27 cellular contexts compared by ENCODE assay signal in genomic region chr14:58141893-58142292, GRCh38. TPM values are rescaled to one million over a fixed set of nuclear protein-coding genes. Genes with fewer than 3 reads are reported as not detected.
"Had no signal": no experiment of that assay in that cellular context is flagged by ENCODE, and none has a peak within 500 bp of the region (broad histone marks: within the 10 kb centered on the region; RNA-seq: fewer than 3 reads in every experiment).

No MANE protein-coding gene starts in this region.

- H3K9me3 ChIP-seq: ascending aorta, breast epithelium had no signal

- DNase-seq: activated B cell treated with CpG ODN at 0.5 μM for 24 hours; activated CD4-positive, alpha-beta memory T cell treated with anti-CD3 and anti-CD28 coated beads for 36 hours; activated CD4-positive, alpha-beta T cell treated with anti-CD3 and anti-CD28 coated beads for 4 hours; activated CD4-positive, alpha-beta T cell treated with anti-CD3 and anti-CD28 coated beads, Interleukin-2, amount 10 ng/mL, durations not matched to agents 24 days and 14 days; activated CD4-positive, alpha-beta T cell treated with anti-CD3 and anti-CD28 coated beads, Interleukin-2, amount 50 U/mL, for 1 hour; activated CD4-positive, alpha-beta T cell treated with anti-CD3 and anti-CD28 coated beads, Interleukin-2, amount 50 U/mL, for 4 hours; activated CD4-positive, CD25-positive, alpha-beta regulatory T cell treated with anti-CD3 and anti-CD28 coated beads, Interleukin-2, amount 50 U/mL, for 72 hours; activated CD8-positive, alpha-beta memory T cell treated with anti-CD3 and anti-CD28 coated beads, Interleukin-2, amount 50 U/mL, for 48 hours; activated CD8-positive, alpha-beta T cell treated with anti-CD3 and anti-CD28 coated beads for 36 hours; activated effector memory CD4-positive, alpha-beta T cell treated with Interleukin-2 at 50 U/mL for 16 hours; activated gamma-delta T cell; activated naive CD4-positive, alpha-beta T cell treated with anti-CD3 and anti-CD28 coated beads, Interleukin-2, amount 10 ng/mL, durations not matched to agents 7 days and 5 days; activated naive CD4-positive, alpha-beta T cell treated with Interleukin-2 at 50 U/mL for 16 hours; activated naive CD8-positive, alpha-beta T cell treated with anti-CD3 and anti-CD28 coated beads, Interleukin-2, amount 10 ng/mL, durations not matched to agents 7 days and 5 days; activated naive CD8-positive, alpha-beta T cell treated with anti-CD3 and anti-CD28 coated beads, Interleukin-2, amount 50 U/mL, for 24 hours; activated T-cell treated with anti-CD3 and anti-CD28 coated beads, Interleukin-2, amount 50 U/mL, for 24 hours; activated T-cell treated with anti-CD3 and anti-CD28 coated beads, Interleukin-2, amount 50 U/mL, for 48 hours; amygdala; anterior cingulate cortex; central memory CD4-positive, alpha-beta T cell; T-helper 2 cell; T-helper 9 cell had no signal

- H3K27ac ChIP-seq: ascending aorta, breast epithelium, VCaP had no signal

- H3K4me3 ChIP-seq: ascending aorta, breast epithelium had no signal

- H3K4me1 ChIP-seq: ascending aorta, breast epithelium had no signal

- ATAC-seq: activated CD8-positive, alpha-beta T cell treated with anti-CD3 and anti-CD28 coated beads for 36 hours; activated naive CD8-positive, alpha-beta T cell treated with anti-CD3 and anti-CD28 coated beads, Interleukin-2, amount 50 U/mL, for 24 hours had no signal

- H3K36me3 ChIP-seq: breast epithelium had no signal

- FAIRE-seq: colon, TTC549 had no signal

- H3K27me3 ChIP-seq: ascending aorta, breast epithelium had no signal

RNA-seq across cellular contexts. Expression of gene ARMH4, which starts 10.1 kb away (rescaled TPM):
- total RNA-seq: activated B cell treated with CpG ODN at 0.5 μM for 24 hours; activated CD4-positive, alpha-beta T cell treated with anti-CD3 and anti-CD28 coated beads, Interleukin-2, amount 10 ng/mL, durations not matched to agents 24 days and 14 days; activated CD8-positive, alpha-beta T cell treated with anti-CD3 and anti-CD28 coated beads for 36 hours; activated naive CD8-positive, alpha-beta T cell treated with anti-CD3 and anti-CD28 coated beads, Interleukin-2, amount 10 ng/mL, durations not matched to agents 7 days and 5 days had no signal
